ENCODE assay signal across 1 cellular context in the genomic region with DNA sequence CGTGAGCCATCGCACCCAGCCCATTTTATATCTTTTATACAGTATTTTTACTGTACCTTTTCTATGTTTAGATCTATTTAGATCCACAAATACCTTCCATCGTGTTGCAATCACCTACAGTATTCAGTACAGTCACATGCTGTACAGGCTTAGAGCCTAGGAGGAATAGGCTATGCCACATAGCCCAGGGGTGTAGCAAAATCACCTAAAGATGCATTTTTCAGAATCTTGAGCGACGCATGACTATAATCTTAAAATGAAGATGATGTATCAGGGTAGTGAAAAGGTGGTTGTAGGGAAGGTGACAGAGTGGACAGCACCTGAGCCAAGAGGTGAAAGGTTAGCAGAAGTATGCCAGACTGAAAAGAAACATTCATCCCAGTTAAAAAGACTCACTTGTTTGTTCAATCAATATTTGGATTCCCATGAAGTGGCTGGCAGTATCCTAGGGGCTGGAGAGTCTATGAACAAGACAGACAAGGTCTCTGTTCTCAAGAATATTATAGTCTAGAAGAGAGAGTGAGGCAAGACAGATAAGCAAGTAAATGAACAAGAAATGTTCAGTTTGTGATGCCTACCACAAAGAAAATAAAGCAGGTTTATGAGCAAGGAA.
TF ChIP-seq lines count a peak whose summit lies in the region.

No MANE protein-coding gene starts in this region.

TF ChIP-seq in HepG2, 621 proteins besides CTCF, POLR2A, EP300 and RAD21 (continued from another document and continues in another):
- TF ChIP-seq, protein P1, sequence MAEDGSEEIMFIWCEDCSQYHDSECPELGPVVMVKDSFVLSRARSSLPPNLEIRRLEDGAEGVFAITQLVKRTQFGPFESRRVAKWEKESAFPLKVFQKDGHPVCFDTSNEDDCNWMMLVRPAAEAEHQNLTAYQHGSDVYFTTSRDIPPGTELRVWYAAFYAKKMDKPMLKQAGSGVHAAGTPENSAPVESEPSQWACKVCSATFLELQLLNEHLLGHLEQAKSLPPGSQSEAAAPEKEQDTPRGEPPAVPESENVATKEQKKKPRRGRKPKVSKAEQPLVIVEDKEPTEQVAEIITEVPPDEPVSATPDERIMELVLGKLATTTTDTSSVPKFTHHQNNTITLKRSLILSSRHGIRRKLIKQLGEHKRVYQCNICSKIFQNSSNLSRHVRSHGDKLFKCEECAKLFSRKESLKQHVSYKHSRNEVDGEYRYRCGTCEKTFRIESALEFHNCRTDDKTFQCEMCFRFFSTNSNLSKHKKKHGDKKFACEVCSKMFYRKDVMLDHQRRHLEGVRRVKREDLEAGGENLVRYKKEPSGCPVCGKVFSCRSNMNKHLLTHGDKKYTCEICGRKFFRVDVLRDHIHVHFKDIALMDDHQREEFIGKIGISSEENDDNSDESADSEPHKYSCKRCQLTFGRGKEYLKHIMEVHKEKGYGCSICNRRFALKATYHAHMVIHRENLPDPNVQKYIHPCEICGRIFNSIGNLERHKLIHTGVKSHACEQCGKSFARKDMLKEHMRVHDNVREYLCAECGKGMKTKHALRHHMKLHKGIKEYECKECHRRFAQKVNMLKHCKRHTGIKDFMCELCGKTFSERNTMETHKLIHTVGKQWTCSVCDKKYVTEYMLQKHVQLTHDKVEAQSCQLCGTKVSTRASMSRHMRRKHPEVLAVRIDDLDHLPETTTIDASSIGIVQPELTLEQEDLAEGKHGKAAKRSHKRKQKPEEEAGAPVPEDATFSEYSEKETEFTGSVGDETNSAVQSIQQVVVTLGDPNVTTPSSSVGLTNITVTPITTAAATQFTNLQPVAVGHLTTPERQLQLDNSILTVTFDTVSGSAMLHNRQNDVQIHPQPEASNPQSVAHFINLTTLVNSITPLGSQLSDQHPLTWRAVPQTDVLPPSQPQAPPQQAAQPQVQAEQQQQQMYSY (CRISPR knock-in tag; IDR thresholded peaks at IDR 0.05): no peak
- TF ChIP-seq PATZ1 (CRISPR knock-in tag; IDR thresholded peaks at IDR 0.05) (peak; percentile 62; the same call in 1 of the 2 replicates), TAF15 (IDR thresholded peaks at IDR 0.05; ENCODE audit: low read depth, low read length, poor library complexity, severe bottlenecking) (no peak), HMG20A (CRISPR knock-in tag; IDR thresholded peaks at IDR 0.05; ENCODE audit: borderline replicate concordance) (peak; percentile 89), NCOR1 (IDR thresholded peaks at IDR 0.05; ENCODE audit: borderline replicate concordance, low read length) (peak; percentile 74; the same call in 1 of the 2 replicates), CREM (IDR thresholded peaks at IDR 0.05) (peak; percentile 65; the same call in 1 of the 2 replicates), CREM (CRISPR knock-in tag; IDR thresholded peaks at IDR 0.05) (no peak), ZNF879 (CRISPR knock-in tag; IDR thresholded peaks at IDR 0.05) (no peak), ZNF773 (CRISPR knock-in tag; IDR thresholded peaks at IDR 0.05; ENCODE audit: borderline replicate concordance) (no peak), SNRNP70 (IDR thresholded peaks at IDR 0.05; ENCODE audit: low read depth, low read length) (no peak), FOXP4 (CRISPR knock-in tag; IDR thresholded peaks at IDR 0.05) (peak; percentile 66), BRD4 (CRISPR knock-in tag; IDR thresholded peaks at IDR 0.05) (no peak), ZFYVE20 (CRISPR knock-in tag; IDR thresholded peaks at IDR 0.05; ENCODE audit: borderline replicate concordance, low read depth) (no peak), MED1 (CRISPR knock-in tag; IDR thresholded peaks at IDR 0.05) (no peak), NPAS2 (CRISPR knock-in tag; IDR thresholded peaks at IDR 0.05; ENCODE audit: borderline replicate concordance) (no peak), ZFAT (CRISPR knock-in tag; conservative IDR thresholded peaks at IDR 0.05) (no peak), SIN3B (IDR thresholded peaks at IDR 0.05; ENCODE audit: low read length) (no peak), ZNF17 (CRISPR knock-in tag; IDR thresholded peaks at IDR 0.05) (no peak), ZNF598 (CRISPR knock-in tag; IDR thresholded peaks at IDR 0.05; ENCODE audit: borderline replicate concordance) (no peak), NR2F1 (CRISPR knock-in tag; IDR thresholded peaks at IDR 0.05) (peak; percentile 68 to 86), ZNF441 (CRISPR knock-in tag; IDR thresholded peaks at IDR 0.05; ENCODE audit: borderline replicate concordance) (no peak), MIXL1 (CRISPR knock-in tag; IDR thresholded peaks at IDR 0.05) (0 out of 2 replicates have a peak, but pooled peaks have one; percentile 18), TCF12 (IDR thresholded peaks at IDR 0.05) (no peak), TCF12 (CRISPR knock-in tag; IDR thresholded peaks at IDR 0.05) (no peak), ZNF484 (CRISPR knock-in tag; IDR thresholded peaks at IDR 0.05; ENCODE audit: borderline replicate concordance, low read depth) (no peak), ZNF33B (CRISPR knock-in tag; IDR thresholded peaks at IDR 0.05) (no peak), ZFP82 (CRISPR knock-in tag; IDR thresholded peaks at IDR 0.05; ENCODE audit: borderline replicate concordance) (no peak), NCOA2 (CRISPR knock-in tag; IDR thresholded peaks at IDR 0.05) (peak; percentile 77), ZNF333 (CRISPR knock-in tag; IDR thresholded peaks at IDR 0.05; ENCODE audit: borderline replicate concordance) (no peak), ZNF460 (CRISPR knock-in tag; IDR thresholded peaks at IDR 0.05; ENCODE audit: borderline replicate concordance) (no peak), ZNF317 (CRISPR knock-in tag; IDR thresholded peaks at IDR 0.05) (0 out of 2 replicates have a peak, but pooled peaks have one; percentile 14), HNRNPH1 (optimal IDR thresholded peaks at IDR 0.05; ENCODE audit: low read depth, low read length) (no peak), PREB (CRISPR knock-in tag; IDR thresholded peaks at IDR 0.05) (no peak), NFATC3 (CRISPR knock-in tag; IDR thresholded peaks at IDR 0.05) (no peak)
- TF ChIP-seq, protein P2, sequence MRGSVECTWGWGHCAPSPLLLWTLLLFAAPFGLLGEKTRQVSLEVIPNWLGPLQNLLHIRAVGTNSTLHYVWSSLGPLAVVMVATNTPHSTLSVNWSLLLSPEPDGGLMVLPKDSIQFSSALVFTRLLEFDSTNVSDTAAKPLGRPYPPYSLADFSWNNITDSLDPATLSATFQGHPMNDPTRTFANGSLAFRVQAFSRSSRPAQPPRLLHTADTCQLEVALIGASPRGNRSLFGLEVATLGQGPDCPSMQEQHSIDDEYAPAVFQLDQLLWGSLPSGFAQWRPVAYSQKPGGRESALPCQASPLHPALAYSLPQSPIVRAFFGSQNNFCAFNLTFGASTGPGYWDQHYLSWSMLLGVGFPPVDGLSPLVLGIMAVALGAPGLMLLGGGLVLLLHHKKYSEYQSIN (CRISPR knock-in tag; IDR thresholded peaks at IDR 0.05; ENCODE audit: borderline replicate concordance): no peak
- TF ChIP-seq, protein P3, sequence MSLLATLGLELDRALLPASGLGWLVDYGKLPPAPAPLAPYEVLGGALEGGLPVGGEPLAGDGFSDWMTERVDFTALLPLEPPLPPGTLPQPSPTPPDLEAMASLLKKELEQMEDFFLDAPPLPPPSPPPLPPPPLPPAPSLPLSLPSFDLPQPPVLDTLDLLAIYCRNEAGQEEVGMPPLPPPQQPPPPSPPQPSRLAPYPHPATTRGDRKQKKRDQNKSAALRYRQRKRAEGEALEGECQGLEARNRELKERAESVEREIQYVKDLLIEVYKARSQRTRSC (CRISPR knock-in tag; IDR thresholded peaks at IDR 0.05; ENCODE audit: low read depth): no peak
- TF ChIP-seq, protein P4, sequence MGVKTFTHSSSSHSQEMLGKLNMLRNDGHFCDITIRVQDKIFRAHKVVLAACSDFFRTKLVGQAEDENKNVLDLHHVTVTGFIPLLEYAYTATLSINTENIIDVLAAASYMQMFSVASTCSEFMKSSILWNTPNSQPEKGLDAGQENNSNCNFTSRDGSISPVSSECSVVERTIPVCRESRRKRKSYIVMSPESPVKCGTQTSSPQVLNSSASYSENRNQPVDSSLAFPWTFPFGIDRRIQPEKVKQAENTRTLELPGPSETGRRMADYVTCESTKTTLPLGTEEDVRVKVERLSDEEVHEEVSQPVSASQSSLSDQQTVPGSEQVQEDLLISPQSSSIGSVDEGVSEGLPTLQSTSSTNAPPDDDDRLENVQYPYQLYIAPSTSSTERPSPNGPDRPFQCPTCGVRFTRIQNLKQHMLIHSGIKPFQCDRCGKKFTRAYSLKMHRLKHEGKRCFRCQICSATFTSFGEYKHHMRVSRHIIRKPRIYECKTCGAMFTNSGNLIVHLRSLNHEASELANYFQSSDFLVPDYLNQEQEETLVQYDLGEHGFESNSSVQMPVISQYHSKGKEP (CRISPR knock-in tag; IDR thresholded peaks at IDR 0.05): no peak
- TF ChIP-seq, protein P5, sequence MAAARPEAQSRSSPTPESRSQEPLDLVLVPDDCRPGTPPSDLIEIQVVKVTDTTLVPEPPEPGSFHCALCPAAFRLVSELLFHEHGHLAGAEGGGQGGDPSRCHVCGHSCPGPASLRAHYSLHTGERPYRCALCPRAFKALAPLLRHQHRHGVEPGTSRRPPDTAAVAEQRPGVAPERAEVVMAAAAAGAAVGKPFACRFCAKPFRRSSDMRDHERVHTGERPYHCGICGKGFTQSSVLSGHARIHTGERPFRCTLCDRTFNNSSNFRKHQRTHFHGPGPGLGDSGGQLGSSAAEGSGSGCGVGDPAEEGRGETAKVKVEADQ (CRISPR knock-in tag; IDR thresholded peaks at IDR 0.05; ENCODE audit: borderline replicate concordance): no peak
- TF ChIP-seq, protein P6, sequence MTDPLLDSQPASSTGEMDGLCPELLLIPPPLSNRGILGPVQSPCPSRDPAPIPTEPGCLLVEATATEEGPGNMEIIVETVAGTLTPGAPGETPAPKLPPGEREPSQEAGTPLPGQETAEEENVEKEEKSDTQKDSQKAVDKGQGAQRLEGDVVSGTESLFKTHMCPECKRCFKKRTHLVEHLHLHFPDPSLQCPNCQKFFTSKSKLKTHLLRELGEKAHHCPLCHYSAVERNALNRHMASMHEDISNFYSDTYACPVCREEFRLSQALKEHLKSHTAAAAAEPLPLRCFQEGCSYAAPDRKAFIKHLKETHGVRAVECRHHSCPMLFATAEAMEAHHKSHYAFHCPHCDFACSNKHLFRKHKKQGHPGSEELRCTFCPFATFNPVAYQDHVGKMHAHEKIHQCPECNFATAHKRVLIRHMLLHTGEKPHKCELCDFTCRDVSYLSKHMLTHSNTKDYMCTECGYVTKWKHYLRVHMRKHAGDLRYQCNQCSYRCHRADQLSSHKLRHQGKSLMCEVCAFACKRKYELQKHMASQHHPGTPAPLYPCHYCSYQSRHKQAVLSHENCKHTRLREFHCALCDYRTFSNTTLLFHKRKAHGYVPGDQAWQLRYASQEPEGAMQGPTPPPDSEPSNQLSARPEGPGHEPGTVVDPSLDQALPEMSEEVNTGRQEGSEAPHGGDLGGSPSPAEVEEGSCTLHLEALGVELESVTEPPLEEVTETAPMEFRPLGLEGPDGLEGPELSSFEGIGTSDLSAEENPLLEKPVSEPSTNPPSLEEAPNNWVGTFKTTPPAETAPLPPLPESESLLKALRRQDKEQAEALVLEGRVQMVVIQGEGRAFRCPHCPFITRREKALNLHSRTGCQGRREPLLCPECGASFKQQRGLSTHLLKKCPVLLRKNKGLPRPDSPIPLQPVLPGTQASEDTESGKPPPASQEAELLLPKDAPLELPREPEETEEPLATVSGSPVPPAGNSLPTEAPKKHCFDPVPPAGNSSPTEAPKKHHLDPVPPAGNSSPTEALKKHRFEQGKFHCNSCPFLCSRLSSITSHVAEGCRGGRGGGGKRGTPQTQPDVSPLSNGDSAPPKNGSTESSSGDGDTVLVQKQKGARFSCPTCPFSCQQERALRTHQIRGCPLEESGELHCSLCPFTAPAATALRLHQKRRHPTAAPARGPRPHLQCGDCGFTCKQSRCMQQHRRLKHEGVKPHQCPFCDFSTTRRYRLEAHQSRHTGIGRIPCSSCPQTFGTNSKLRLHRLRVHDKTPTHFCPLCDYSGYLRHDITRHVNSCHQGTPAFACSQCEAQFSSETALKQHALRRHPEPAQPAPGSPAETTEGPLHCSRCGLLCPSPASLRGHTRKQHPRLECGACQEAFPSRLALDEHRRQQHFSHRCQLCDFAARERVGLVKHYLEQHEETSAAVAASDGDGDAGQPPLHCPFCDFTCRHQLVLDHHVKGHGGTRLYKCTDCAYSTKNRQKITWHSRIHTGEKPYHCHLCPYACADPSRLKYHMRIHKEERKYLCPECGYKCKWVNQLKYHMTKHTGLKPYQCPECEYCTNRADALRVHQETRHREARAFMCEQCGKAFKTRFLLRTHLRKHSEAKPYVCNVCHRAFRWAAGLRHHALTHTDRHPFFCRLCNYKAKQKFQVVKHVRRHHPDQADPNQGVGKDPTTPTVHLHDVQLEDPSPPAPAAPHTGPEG (CRISPR knock-in tag; IDR thresholded peaks at IDR 0.05): no peak
